In the genomic region with DNA sequence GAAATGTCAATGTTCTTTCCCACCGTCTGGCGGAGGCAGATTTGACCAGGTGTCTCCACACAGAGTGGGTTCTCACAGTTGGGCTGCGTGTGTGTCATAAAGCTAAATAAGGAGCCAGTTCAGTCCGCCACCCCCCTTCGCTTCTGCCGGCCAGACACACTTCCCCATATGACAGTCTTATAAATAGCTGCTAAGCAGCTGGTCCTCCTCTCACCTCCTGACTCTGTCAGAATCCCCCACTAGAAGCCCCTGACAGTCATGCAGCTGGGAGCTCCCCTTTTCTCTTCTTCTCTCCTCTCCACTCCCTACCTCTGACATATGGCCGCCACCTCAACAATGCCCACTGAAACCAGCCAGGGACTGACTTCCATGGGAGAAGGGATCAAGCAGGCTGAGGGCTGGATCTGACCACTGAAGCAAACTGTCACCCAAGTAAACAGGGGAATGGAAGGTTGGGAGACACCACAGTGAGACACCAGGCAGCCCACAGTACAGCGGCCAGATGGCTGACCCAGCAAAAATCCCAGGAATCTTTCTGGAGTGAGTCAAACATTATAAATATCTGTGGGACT, we compare ENCODE assay signal across 9 cellular contexts.
A peak's percentile ranks its signal among the peaks of the same experiment; 100 is the strongest.
DNase-seq lines count a peak whose midpoint lies in the region; ATAC-seq, FAIRE-seq and TF ChIP-seq lines count a peak whose summit lies in the region.
"Had no signal": no experiment of that assay in that cellular context is flagged by ENCODE, and none has a peak within 500 bp of the region (broad histone marks: within the 10 kb centered on the region; RNA-seq: fewer than 3 reads in every experiment).

No MANE protein-coding gene starts in this region.

- peak; percentile 30; the same call in 1 of the 2 replicates for TF ChIP-seq RAD21 in GM12878 (IDR thresholded peaks at IDR 0.05; ENCODE audit: insufficient read depth, low read depth, low read length)

- intact Hi-C loops in GM12878 (cut with micrococcal nuclease; ENCODE audit: unreplicated experiment), result loop anchor here (1.0 to 10.0 kb wide), 2 partner anchors 139 to 428 kb away; no protein-coding TSS in a partner anchor
- intact Hi-C loops in activated T-helper 2 cell treated with anti-CD3 and anti-CD28 coated beads, Interferon-gamma antibody, Interleukin-2, Interleukin-4, amounts not matched to agents 10 μg/mL and 5 μg/mL and 100 μg/mL, durations not matched to agents 14 hours and 24 hours and 36 hours (cut with micrococcal nuclease), result no loop called here

- H3K27me3 ChIP-seq in GM12878 (replicated peaks in 1 of 2; ENCODE audit: control insufficient read depth in 2 of 2, insufficient read depth in 2 of 2, low read length in 1 of 2), result no peaks in the 10 kb centered on the region

- BruUV-seq in GM12878 (replicated peaks; lab: Mats Ljungman, UMichigan), result no TSS peak

- TF ChIP-seq EP300 in GM12878 (IDR thresholded peaks at IDR 0.05; ENCODE audit: borderline replicate concordance in 1 of 2, control insufficient read depth in 1 of 2, low read depth in 2 of 2, low read length in 2 of 2), result peak; percentile 86 to 96

- no peak overlapping the region for H3K27ac Mint-ChIP-seq in activated T-helper 2 cell treated with anti-CD3 and anti-CD28 coated beads, Interferon-gamma antibody, Interleukin-2, Interleukin-4, amounts not matched to agents 10 μg/mL and 5 μg/mL and 100 μg/mL, durations not matched to agents 14 hours and 24 hours and 36 hours
- H3K27ac Mint-ChIP-seq: B cell had no signal

- H3K4me1 ChIP-seq in GM12878 (ENCODE audit: control insufficient read depth, insufficient read depth, low read length), result peaks cover 29% of the 10 kb centered on the region

- 5% methylated on average over 8 of the region's 8 CpGs for WGBS in GM12878 (ENCODE audit: insufficient coverage, insufficient replicate concordance, low lambda C conversion rate, missing lambda C conversion rate)

- DNase-seq in AG04449 (ENCODE audit: low read depth, low spot score) (peak; percentile 37), GM12878 (ENCODE audit: low read depth, low spot score) (peak; percentile 79), NCI-H146 treated with DMSO at 0.1 percent for 48 hours (lab: John Stamatoyannopoulos, UW; ENCODE audit: unreplicated experiment) (no peak), NCI-H2107 treated with DMSO at 0.1 percent for 48 hours (lab: John Stamatoyannopoulos, UW; ENCODE audit: unreplicated experiment) (no peak), NCI-H1930 (lab: John Stamatoyannopoulos, UW) (no peak)
- DNase-seq in activated T-helper 2 cell treated with anti-CD3 and anti-CD28 coated beads, Interferon-gamma antibody, Interleukin-2, Interleukin-4, amounts not matched to agents 10 μg/mL and 5 μg/mL and 100 μg/mL, durations not matched to agents 14 hours and 24 hours and 36 hours (ENCODE audit: low spot score), result no peak

- POLR2A ChIA-PET in AG04449 (lab: Yijun Ruan, JAX) (no interaction called here), GM12878 (lab: Charles Lee) (interaction anchor here (0.9 to 1.6 kb wide), 4 partner anchors 9 to 241 kb away, joined by 3 to 5 read pairs (median 3); no protein-coding TSS in a partner anchor)

- no peaks in the 10 kb centered on the region for H3K27me3 Mint-ChIP-seq in activated T-helper 2 cell treated with anti-CD3 and anti-CD28 coated beads, Interferon-gamma antibody, Interleukin-2, Interleukin-4, amounts not matched to agents 10 μg/mL and 5 μg/mL and 100 μg/mL, durations not matched to agents 14 hours and 24 hours and 36 hours (ENCODE audit: low read depth)

- no peaks in the 10 kb centered on the region for H3K79me2 ChIP-seq in GM12878 (ENCODE audit: control insufficient read depth, insufficient read depth, low read length)

- H2AFZ ChIP-seq in GM12878 (ENCODE audit: control insufficient read depth, low read depth, low read length), result peak overlapping the region; percentile 67

- H4K20me1 ChIP-seq in GM12878 (ENCODE audit: control insufficient read depth, insufficient read depth), result no peaks in the 10 kb centered on the region

- RAD21 ChIA-PET in GM12878 (lab: Charles Lee; ENCODE audit: unreplicated experiment), result interaction anchor here (0.8 to 2.7 kb wide), 18 partner anchors 8 to 568 kb away, joined by 3 to 8 read pairs (median 4); partner anchors contain the start of gene EFNA5

- H3K27ac ChIP-seq in GM12878 (ENCODE audit: control insufficient read depth, insufficient read depth), result peak overlapping the region; percentile 78

- no peaks in the 10 kb centered on the region; the same call in 2 of the 3 replicates for H3K9me3 ChIP-seq in GM12878 (replicated peaks; ENCODE audit: control insufficient read depth, insufficient read depth, low read length)

- FAIRE-seq in GM12878 (lab: Jason Lieb, UNC), result peak; percentile 71

- SMC1A ChIA-PET in GM12878 (lab: Charles Lee; ENCODE audit: uncharacterized antibody, unreplicated experiment), result interaction anchor here (0.5 to 5.6 kb wide), 16 partner anchors 10 to 448 kb away, joined by 3 to 26 read pairs (median 4); no protein-coding TSS in a partner anchor

- TF ChIP-seq POLR2A in GM12878 (IDR thresholded peaks at IDR 0.05; ENCODE audit: low read depth, low read length), result no peak

- no peaks in the 10 kb centered on the region for H3K36me3 Mint-ChIP-seq in activated T-helper 2 cell treated with anti-CD3 and anti-CD28 coated beads, Interferon-gamma antibody, Interleukin-2, Interleukin-4, amounts not matched to agents 10 μg/mL and 5 μg/mL and 100 μg/mL, durations not matched to agents 14 hours and 24 hours and 36 hours (ENCODE audit: low read depth)

- peaks cover 3% of the 10 kb centered on the region for H3K4me1 Mint-ChIP-seq in activated T-helper 2 cell treated with anti-CD3 and anti-CD28 coated beads, Interferon-gamma antibody, Interleukin-2, Interleukin-4, amounts not matched to agents 10 μg/mL and 5 μg/mL and 100 μg/mL, durations not matched to agents 14 hours and 24 hours and 36 hours (ENCODE audit: low read depth)
- H3K4me1 Mint-ChIP-seq: B cell had no signal

- H3K9me3 Mint-ChIP-seq in activated T-helper 2 cell treated with anti-CD3 and anti-CD28 coated beads, Interferon-gamma antibody, Interleukin-2, Interleukin-4, amounts not matched to agents 10 μg/mL and 5 μg/mL and 100 μg/mL, durations not matched to agents 14 hours and 24 hours and 36 hours, result no peaks in the 10 kb centered on the region

- peak overlapping the region; percentile 76 for H3K4me2 ChIP-seq in GM12878 (ENCODE audit: control insufficient read depth, insufficient read depth)

- TF ChIP-seq CTCF in AG04449 (IDR thresholded peaks at IDR 0.05; ENCODE audit: insufficient read depth, low read length, missing control alignments), result no peak
- TF ChIP-seq CTCF in GM12878 (IDR thresholded peaks at IDR 0.05 in 2 of 3, conservative IDR thresholded peaks at IDR 0.05 in 1 of 3; ENCODE audit: control insufficient read depth in 2 of 3, extremely low read depth in 1 of 3, insufficient read depth in 1 of 3, low read depth in 3 of 3, low read length in 3 of 3), result no peak

- H3K4me3 Mint-ChIP-seq in activated T-helper 2 cell treated with anti-CD3 and anti-CD28 coated beads, Interferon-gamma antibody, Interleukin-2, Interleukin-4, amounts not matched to agents 10 μg/mL and 5 μg/mL and 100 μg/mL, durations not matched to agents 14 hours and 24 hours and 36 hours (ENCODE audit: low read depth), result no peak overlapping the region
- H3K4me3 Mint-ChIP-seq: B cell had no signal

- H3K9ac ChIP-seq in GM12878 (ENCODE audit: control insufficient read depth, insufficient read depth, low read length), result peak overlapping the region; percentile 41

- CTCF ChIA-PET in AG04449 (lab: Yijun Ruan, JAX), result no interaction called here
- CTCF ChIA-PET in GM12878 (lab: Yijun Ruan, JAX), result interaction anchor here (0.8 to 2.2 kb wide), 5 partner anchors 16 to 240 kb away, joined by 3 to 7 read pairs (median 3); no protein-coding TSS in a partner anchor

- ATAC-seq in GM19438 (IDR thresholded peaks at IDR 0.05; ENCODE audit: low read depth, unreplicated experiment) (peak; percentile 69), HG03196 (IDR thresholded peaks at IDR 0.05; ENCODE audit: unreplicated experiment) (peak; percentile 60), GM12878 (peak; percentile 88)

- H3K36me3 ChIP-seq in GM12878 (ENCODE audit: control insufficient read depth in 2 of 2, insufficient read depth in 2 of 2, low read length in 1 of 2), result no peaks in the 10 kb centered on the region

- H3K4me3 ChIP-seq in AG04449 (ENCODE audit: low read depth, low read length), result no peak overlapping the region
- peak overlapping the region; percentile 44; the same call in 1 of the 2 replicates for H3K4me3 ChIP-seq in GM12878

- in situ Hi-C loops in GM12878 (cut with MboI), result no loop called here

TF ChIP-seq in GM12878, 131 proteins besides CTCF, POLR2A, EP300 and RAD21 (continues in another document):
- TF ChIP-seq NFYA (IDR thresholded peaks at IDR 0.05; ENCODE audit: borderline replicate concordance, low read depth, low read length) (no peak), TARDBP (IDR thresholded peaks at IDR 0.05; ENCODE audit: borderline replicate concordance) (no peak), ZBED1 (IDR thresholded peaks at IDR 0.05; ENCODE audit: borderline replicate concordance) (peak; percentile 53; the same call in 1 of the 2 replicates), ZNF217 (IDR thresholded peaks at IDR 0.05) (peak; percentile 63; the same call in 1 of the 2 replicates), STAT1 (conservative IDR thresholded peaks at IDR 0.05) (no peak), FOS (IDR thresholded peaks at IDR 0.05; ENCODE audit: borderline replicate concordance, extremely low read depth, insufficient read length) (no peak), YBX1 (IDR thresholded peaks at IDR 0.05) (no peak), ZNF207 (IDR thresholded peaks at IDR 0.05; ENCODE audit: borderline replicate concordance) (no peak)

Comparison
In these comparisons a context has a peak if more than half of its experiments do, and no peak if none do; other contexts are left out.
1. DNase-seq: peak in AG04449 (single experiment) and GM12878 (single experiment); none in NCI-H146 treated with DMSO at 0.1 percent for 48 hours (single experiment), NCI-H2107 treated with DMSO at 0.1 percent for 48 hours (single experiment), NCI-H1930 (0 of 2) and activated T-helper 2 cell treated with anti-CD3 and anti-CD28 coated beads, Interferon-gamma antibody, Interleukin-2, Interleukin-4, amounts not matched to agents 10 μg/mL and 5 μg/mL and 100 μg/mL, durations not matched to agents 14 hours and 24 hours and 36 hours (single experiment).
2. Peak in every context shown above with its lines, with median percentiles within 50 percentile points of each other: ATAC-seq.